ENCODE assay signal across 15 cellular contexts in the genomic region with DNA sequence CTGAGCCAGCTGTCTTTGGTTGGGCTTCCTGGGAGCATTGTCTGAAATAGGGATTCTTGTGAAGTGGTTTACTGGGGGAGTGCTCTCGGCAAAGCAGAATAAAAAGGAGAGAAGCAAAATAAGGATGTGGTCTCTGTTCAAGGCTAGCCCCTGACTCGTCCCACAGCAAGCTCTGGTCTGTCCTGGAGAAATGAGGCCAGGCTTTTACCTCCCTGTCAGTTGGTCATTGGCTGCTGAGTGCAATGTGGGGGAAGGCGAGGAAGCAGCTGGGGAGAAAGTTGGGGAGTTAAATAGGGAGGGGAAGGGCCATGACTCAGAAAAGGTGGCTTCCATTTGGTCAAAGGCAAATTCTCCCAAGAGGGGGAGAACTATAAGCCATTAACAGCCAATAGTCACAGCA.
"Had no signal": no experiment of that assay in that cellular context is flagged by ENCODE, and none has a peak within 500 bp of the region (broad histone marks: within the 10 kb centered on the region; RNA-seq: fewer than 3 reads in every experiment).

No MANE protein-coding gene starts in this region.

- H3K27me3 ChIP-seq: gastrocnemius medialis, pancreas, spleen, thyroid gland had no signal

- H3K4me3 ChIP-seq: gastrocnemius medialis, pancreas, spleen, thyroid gland had no signal

- H3K36me3 ChIP-seq: gastrocnemius medialis, pancreas, spleen, thyroid gland had no signal

- H3K27ac ChIP-seq: gastrocnemius medialis, pancreas, spleen, thyroid gland had no signal

- H3K9me3 ChIP-seq: gastrocnemius medialis, pancreas, spleen, thyroid gland had no signal

- DNase-seq: activated CD4-positive, alpha-beta T cell treated with anti-CD3 and anti-CD28 coated beads for 36 hours; activated CD4-positive, alpha-beta T cell treated with anti-CD3 and anti-CD28 coated beads, Interleukin-2, amount 50 U/mL, for 48 hours; activated naive CD8-positive, alpha-beta T cell treated with anti-CD3 and anti-CD28 coated beads, Interleukin-2, amount 10 ng/mL, durations not matched to agents 7 days and 5 days; activated T-cell treated with anti-CD3 and anti-CD28 coated beads for 4 hours; cortex of kidney; erythroblast; gastrocnemius medialis; immature natural killer cell; kidney glomerular epithelial cell; left ventricle myocardium superior; naive thymus-derived CD4-positive, alpha-beta T cell; pancreas; spleen; stimulated activated CD4-positive, alpha-beta T cell treated with anti-CD3 and anti-CD28 coated beads, Interleukin-4, amount 100 ng/mL, for 4 hours; thyroid gland had no signal

- H3K4me1 ChIP-seq: pancreas, spleen, thyroid gland had no signal
